Comparison of ENCODE assay signal across 25 cellular contexts in the genomic region with DNA sequence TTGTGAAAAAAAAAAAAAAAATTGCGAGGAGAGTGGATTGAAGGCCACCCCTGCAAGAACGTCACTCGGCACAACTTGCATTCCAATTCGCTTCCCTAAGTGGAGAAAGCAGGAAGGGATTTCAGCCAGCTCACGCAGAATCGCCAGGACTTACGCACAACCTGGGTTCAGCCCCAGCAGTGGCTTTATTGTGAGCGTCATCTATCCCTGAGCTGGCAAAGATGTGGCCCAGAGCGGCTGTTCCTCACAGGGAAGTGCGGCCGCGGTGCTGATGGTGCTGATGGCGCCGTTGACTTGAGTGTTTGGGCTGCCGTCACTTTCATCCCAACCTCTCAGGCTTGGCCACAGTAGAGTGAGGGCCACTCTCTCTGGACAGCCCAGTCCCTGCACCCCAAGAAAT.
DNase-seq lines count a peak whose midpoint lies in the region; ATAC-seq and TF ChIP-seq lines count a peak whose summit lies in the region.
"Had no signal": no experiment of that assay in that cellular context is flagged by ENCODE, and none has a peak within 500 bp of the region (broad histone marks: within the 10 kb centered on the region; RNA-seq: fewer than 3 reads in every experiment).

No MANE protein-coding gene starts in this region.

- H3K79me1 ChIP-seq in neuronal stem cell (ENCODE audit: low read depth, low read length) = no peaks in the 10 kb centered on the region

- peak overlapping the region; percentile 21 for H3K9ac ChIP-seq in neuronal stem cell (ENCODE audit: low read depth, low read length, poor library complexity)
- H3K9ac ChIP-seq: BLaER1, GM23248 had no signal

- ATAC-seq in Right ventricle myocardium superior (ENCODE audit: poor library complexity) (peak; percentile 41), left cardiac atrium (peak; percentile 4 to 29)
- no peak for ATAC-seq in activated CD8-positive, alpha-beta T cell treated with anti-CD3 and anti-CD28 coated beads, Interleukin-2, amount 10 ng/mL, durations not matched to agents 7 days and 5 days
- ATAC-seq: K562 had no signal

- peaks cover 25% of the 10 kb centered on the region for H3K9me3 ChIP-seq in left ventricle myocardium inferior (replicated peaks)
- H3K9me3 ChIP-seq in neuronal stem cell (replicated peaks in 1 of 2; ENCODE audit: control insufficient read depth in 2 of 2, insufficient read depth in 1 of 2, low read depth in 1 of 2, low read length in 2 of 2) = peaks cover 6 to 14% of the 10 kb centered on the region in 2 donors

- POLR2A ChIA-PET in activated CD8-positive, alpha-beta T cell treated with anti-CD3 and anti-CD28 coated beads, Interleukin-2, amount 10 ng/mL, durations not matched to agents 7 days and 5 days (lab: Charles Lee) = no interaction called here

- no peak overlapping the region for H3K4me3 ChIP-seq in left ventricle myocardium inferior
- H3K4me3 ChIP-seq in neuronal stem cell (ENCODE audit: low read length in 2 of 2) = no peak overlapping the region
- H3K4me3 ChIP-seq: BLaER1, GM23248, K562, PC-9 had no signal

- no peaks in the 10 kb centered on the region for H3K27me3 ChIP-seq in left ventricle myocardium inferior (ENCODE audit: low read depth)
- H3K27me3 ChIP-seq in neuronal stem cell (ENCODE audit: control insufficient read depth in 3 of 3, insufficient read depth in 3 of 3, low read depth in 1 of 3, low read length in 3 of 3) = peaks cover 0 to 52% (median 17%) of the 10 kb centered on the region in 3 experiments
- H3K27me3 ChIP-seq: BLaER1 had no signal

- H3K18ac ChIP-seq in neuronal stem cell (ENCODE audit: low read length) = peak overlapping the region; percentile 68

- WGBS in neuronal stem cell (ENCODE audit: extremely low coverage in 2 of 2, insufficient read length in 2 of 2, insufficient replicate concordance in 1 of 2), 2 donors = no CpG with 5 or more reads among the region's 15 CpGs

- H2BK15ac ChIP-seq in neuronal stem cell (ENCODE audit: low read length) = peak overlapping the region; percentile 42

- H3K14ac ChIP-seq in neuronal stem cell (ENCODE audit: low read length) = peak overlapping the region; percentile 5

- peak overlapping the region; percentile 13 for H3K23ac ChIP-seq in neuronal stem cell (ENCODE audit: low read depth, low read length, poor library complexity)

- no peak overlapping the region for H2BK12ac ChIP-seq in neuronal stem cell (ENCODE audit: low read length)

- no peak overlapping the region for H3K4me2 ChIP-seq in neuronal stem cell (ENCODE audit: insufficient read depth, low read length, poor library complexity, severe bottlenecking)
- H3K4me2 ChIP-seq: BLaER1, PC-9 had no signal

- CTCF ChIA-PET in activated CD8-positive, alpha-beta T cell treated with anti-CD3 and anti-CD28 coated beads, Interleukin-2, amount 10 ng/mL, durations not matched to agents 7 days and 5 days (lab: Charles Lee) = no interaction called here

- H3K4me1 ChIP-seq in left ventricle myocardium inferior (peaks cover 12% of the 10 kb centered on the region), neuronal stem cell (ENCODE audit: control insufficient read depth in 2 of 2, insufficient read depth in 1 of 2, low read depth in 1 of 2, low read length in 2 of 2) (peaks cover 23 to 32% of the 10 kb centered on the region in 2 donors)

- no peak overlapping the region for H4K91ac ChIP-seq in neuronal stem cell (ENCODE audit: low read depth, low read length, poor library complexity)

- H3K27ac Mint-ChIP-seq in activated CD8-positive, alpha-beta T cell treated with anti-CD3 and anti-CD28 coated beads, Interleukin-2, amount 10 ng/mL, durations not matched to agents 7 days and 5 days = no peak overlapping the region
- no peak overlapping the region for H3K27ac Mint-ChIP-seq in glutamatergic neuron (ENCODE audit: unreplicated experiment)
- H3K27ac Mint-ChIP-seq: CD4-positive, CD25-positive, alpha-beta regulatory T cell; H9; HFFc6 had no signal

- H2BK120ac ChIP-seq in neuronal stem cell (ENCODE audit: low read depth, low read length) = no peak overlapping the region

- no peaks in the 10 kb centered on the region for H3K27me3 Mint-ChIP-seq in activated CD8-positive, alpha-beta T cell treated with anti-CD3 and anti-CD28 coated beads, Interleukin-2, amount 10 ng/mL, durations not matched to agents 7 days and 5 days (ENCODE audit: low read depth)
- H3K27me3 Mint-ChIP-seq in glutamatergic neuron (ENCODE audit: unreplicated experiment) = no peaks in the 10 kb centered on the region

- no peak overlapping the region for H3K4me3 Mint-ChIP-seq in activated CD8-positive, alpha-beta T cell treated with anti-CD3 and anti-CD28 coated beads, Interleukin-2, amount 10 ng/mL, durations not matched to agents 7 days and 5 days
- no peak overlapping the region for H3K4me3 Mint-ChIP-seq in glutamatergic neuron (ENCODE audit: unreplicated experiment)
- H3K4me3 Mint-ChIP-seq: CD4-positive, CD25-positive, alpha-beta regulatory T cell; H9; HFFc6 had no signal

- H2AFZ ChIP-seq in neuronal stem cell (ENCODE audit: low read length) = no peak overlapping the region
- H2AFZ ChIP-seq: GM23248, PC-9 had no signal

- H3K36me3 ChIP-seq in left ventricle myocardium inferior (no peaks in the 10 kb centered on the region), neuronal stem cell (replicated peaks in 1 of 2; ENCODE audit: control insufficient read depth in 2 of 2, insufficient read depth in 2 of 2, low read length in 2 of 2) (no peaks in the 10 kb centered on the region)
- H3K36me3 ChIP-seq: BLaER1 had no signal

- peak overlapping the region; percentile 15 for H2AK5ac ChIP-seq in neuronal stem cell (ENCODE audit: low read depth, low read length)

- no peak for TF ChIP-seq CTCF in left ventricle myocardium inferior (IDR thresholded peaks at IDR 0.05; ENCODE audit: borderline replicate concordance)
- no peak for TF ChIP-seq CTCF in glutamatergic neuron (IDR thresholded peaks at IDR 0.05; ENCODE audit: partially characterized antibody, unreplicated experiment)

- H3K9me3 Mint-ChIP-seq in activated CD8-positive, alpha-beta T cell treated with anti-CD3 and anti-CD28 coated beads, Interleukin-2, amount 10 ng/mL, durations not matched to agents 7 days and 5 days (ENCODE audit: insufficient read depth) = peaks cover 17% of the 10 kb centered on the region
- H3K9me3 Mint-ChIP-seq in glutamatergic neuron (ENCODE audit: unreplicated experiment) = peaks cover 6% of the 10 kb centered on the region

- H3K36me3 Mint-ChIP-seq in activated CD8-positive, alpha-beta T cell treated with anti-CD3 and anti-CD28 coated beads, Interleukin-2, amount 10 ng/mL, durations not matched to agents 7 days and 5 days (ENCODE audit: low read depth) = peaks cover 5% of the 10 kb centered on the region
- H3K36me3 Mint-ChIP-seq in glutamatergic neuron (ENCODE audit: unreplicated experiment) = peaks cover 20% of the 10 kb centered on the region
- H3K36me3 Mint-ChIP-seq: CD4-positive, CD25-positive, alpha-beta regulatory T cell had no signal

- DNase-seq in Right ventricle myocardium superior (no peak), left ventricle myocardium inferior (no peak), left cardiac atrium (peak; percentile 56), neuronal stem cell (ENCODE audit: low spot score) (no peak), NCI-H526 (lab: John Stamatoyannopoulos, UW) (no peak), globus pallidus (ENCODE audit: low spot score) (no peak), glutamatergic neuron (no peak)
- DNase-seq in activated CD8-positive, alpha-beta T cell treated with anti-CD3 and anti-CD28 coated beads, Interleukin-2, amount 10 ng/mL, durations not matched to agents 7 days and 5 days = no peak
- DNase-seq: 8988T; ACHN; CD4-positive, CD25-positive, alpha-beta regulatory T cell; GM23248; H9; HFFc6; MV-4-11; NCI-H1105; NCI-H146; NCI-H1930; NCI-H2107; NCI-H446 treated with DMSO at 0.1 percent for 48 hours; NCI-H526 treated with DMSO at 0.1 percent for 48 hours; PC-9; SHP77 had no signal

- no peak overlapping the region for H3K4ac ChIP-seq in neuronal stem cell (ENCODE audit: low read length)

- intact Hi-C loops in Right ventricle myocardium superior (cut with DNase I) = no loop called here
- intact Hi-C loops in left ventricle myocardium inferior (cut with micrococcal nuclease) = no loop called here
- intact Hi-C loops in left cardiac atrium (cut with DNase I) = no loop called here

- H3K27ac ChIP-seq in left ventricle myocardium inferior (replicated peaks) = no peak overlapping the region
- no peak overlapping the region for H3K27ac ChIP-seq in neuronal stem cell (replicated peaks; ENCODE audit: low read length)
- H3K27ac ChIP-seq: BLaER1, PC-9 had no signal

- no peak overlapping the region for H2BK5ac ChIP-seq in neuronal stem cell (ENCODE audit: low read length)

- H4K8ac ChIP-seq in neuronal stem cell (ENCODE audit: low read depth, low read length) = no peak overlapping the region

- no peaks in the 10 kb centered on the region for H3K4me1 Mint-ChIP-seq in activated CD8-positive, alpha-beta T cell treated with anti-CD3 and anti-CD28 coated beads, Interleukin-2, amount 10 ng/mL, durations not matched to agents 7 days and 5 days (ENCODE audit: low read depth)
- H3K4me1 Mint-ChIP-seq in glutamatergic neuron (ENCODE audit: low read depth, unreplicated experiment) = no peaks in the 10 kb centered on the region
- H3K4me1 Mint-ChIP-seq: CD4-positive, CD25-positive, alpha-beta regulatory T cell had no signal
